In the genomic region with DNA sequence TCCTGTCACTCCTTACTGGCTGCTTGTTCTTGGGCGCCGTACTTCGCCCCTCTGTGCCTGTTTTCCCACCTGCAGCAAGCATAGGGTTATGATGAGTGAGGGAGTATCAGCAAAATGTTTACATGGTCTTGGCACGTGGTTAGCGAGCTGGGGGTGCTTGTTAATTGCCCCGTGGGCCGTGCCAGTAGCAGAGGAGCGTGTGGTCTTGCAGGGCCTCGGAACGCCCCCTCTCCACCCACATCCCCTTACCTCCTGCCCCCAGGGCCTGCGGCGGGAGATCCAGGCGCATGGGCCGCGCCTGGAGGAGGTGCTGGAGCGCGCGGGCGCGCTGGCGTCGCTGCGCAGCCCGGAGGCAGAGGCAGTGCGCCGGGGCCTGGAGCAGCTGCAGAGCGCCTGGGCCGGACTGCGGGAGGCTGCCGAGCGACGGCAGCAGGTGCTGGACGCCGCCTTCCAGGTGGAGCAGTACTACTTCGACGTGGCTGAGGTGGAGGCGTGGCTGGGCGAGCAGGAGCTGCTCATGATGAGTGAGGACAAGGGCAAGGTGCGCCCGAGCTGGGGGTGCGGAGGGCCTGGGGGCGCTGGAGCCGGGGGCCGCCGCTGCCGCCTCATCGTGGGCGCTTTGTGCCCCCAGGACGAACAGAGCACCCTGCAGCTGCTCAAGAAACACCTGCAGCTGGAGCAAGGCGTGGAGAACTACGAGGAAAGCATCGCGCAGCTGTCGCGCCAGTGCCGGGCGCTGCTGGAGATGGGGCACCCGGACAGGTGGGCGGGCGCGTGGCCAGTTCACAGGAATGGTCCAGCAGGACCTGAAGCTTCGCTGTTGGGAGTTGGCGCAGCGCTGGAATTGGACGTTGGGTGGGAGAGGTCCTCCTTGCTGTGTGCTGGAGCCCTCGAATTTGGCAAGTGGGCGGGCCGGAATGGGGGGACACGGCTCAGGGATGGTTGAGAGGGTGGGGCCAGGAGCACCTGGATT, we compare ENCODE assay signal across 1 cellular context.
TF ChIP-seq lines count a peak whose summit lies in the region.

No MANE protein-coding gene starts in this region.

TF ChIP-seq in H1, 55 proteins besides CTCF, POLR2A, EP300 and RAD21:
- TF ChIP-seq SIN3A (conservative IDR thresholded peaks at IDR 0.05 in 1 of 2, IDR thresholded peaks at IDR 0.05 in 1 of 2; ENCODE audit: low read depth in 1 of 2, low read length in 2 of 2) (no peak), KDM4A (IDR thresholded peaks at IDR 0.05; ENCODE audit: low read depth, low read length, severe bottlenecking) (no peak), KDM1A (IDR thresholded peaks at IDR 0.05; ENCODE audit: borderline replicate concordance, low read length) (no peak), CREB1 (IDR thresholded peaks at IDR 0.05) (no peak), SAP30 (IDR thresholded peaks at IDR 0.05; ENCODE audit: insufficient read depth, insufficient replicate concordance, low read length) (no peak), YY1 (IDR thresholded peaks at IDR 0.05; ENCODE audit: low read depth, low read length) (no peak), SP2 (IDR thresholded peaks at IDR 0.05; ENCODE audit: low read length) (no peak), BRCA1 (IDR thresholded peaks at IDR 0.05; ENCODE audit: low read depth, low read length) (no peak), POLR2AphosphoS5 (IDR thresholded peaks at IDR 0.05; ENCODE audit: low read depth, low read length) (no peak), RFX5 (IDR thresholded peaks at IDR 0.05; ENCODE audit: borderline replicate concordance, low read depth, low read length) (no peak), GABPA (IDR thresholded peaks at IDR 0.05; ENCODE audit: borderline replicate concordance, insufficient read depth, low read length) (0 out of 2 replicates have a peak, but pooled peaks have one; percentile 62), JUND (IDR thresholded peaks at IDR 0.05; ENCODE audit: low read length) (no peak), TEAD4 (IDR thresholded peaks at IDR 0.05; ENCODE audit: low read depth, low read length) (no peak), NRF1 (IDR thresholded peaks at IDR 0.05; ENCODE audit: low read depth, low read length) (peak; percentile 37), PHF8 (conservative IDR thresholded peaks at IDR 0.05; ENCODE audit: low read depth, low read length) (no peak), RNF2 (IDR thresholded peaks at IDR 0.05; ENCODE audit: borderline replicate concordance, low read depth, low read length, missing control alignments, poor library complexity, severe bottlenecking) (no peak), RXRA (IDR thresholded peaks at IDR 0.05; ENCODE audit: insufficient read depth, low read depth, low read length) (no peak), RBBP5 (IDR thresholded peaks at IDR 0.05; ENCODE audit: borderline replicate concordance, low read depth, low read length) (no peak), SIX5 (IDR thresholded peaks at IDR 0.05; ENCODE audit: low read depth, low read length) (no peak), SIRT6 (IDR thresholded peaks at IDR 0.05; ENCODE audit: low read length) (no peak), CHD2 (IDR thresholded peaks at IDR 0.05; ENCODE audit: low read length) (no peak), TAF1 (IDR thresholded peaks at IDR 0.05; ENCODE audit: low read depth, low read length) (peak; percentile 20; the same call in 1 of the 2 replicates), TCF12 (IDR thresholded peaks at IDR 0.05; ENCODE audit: low read depth, low read length) (0 out of 2 replicates have a peak, but pooled peaks have one; percentile 69), CEBPB (IDR thresholded peaks at IDR 0.05; ENCODE audit: low read depth, low read length) (no peak), EZH2 (IDR thresholded peaks at IDR 0.05; ENCODE audit: low read depth, low read length, severe bottlenecking) (peak; percentile 49), CBX5 (IDR thresholded peaks at IDR 0.05; ENCODE audit: low read depth, low read length) (no peak), ASH2L (IDR thresholded peaks at IDR 0.05; ENCODE audit: low read length) (peak; percentile 15), BCL11A (IDR thresholded peaks at IDR 0.05; ENCODE audit: low read depth in 2 of 2, low read length in 2 of 2) (no peak), SP4 (IDR thresholded peaks at IDR 0.05; ENCODE audit: low read length) (no peak), CHD7 (IDR thresholded peaks at IDR 0.05; ENCODE audit: insufficient replicate concordance, low read length) (no peak), ZNF274 (IDR thresholded peaks at IDR 0.05; ENCODE audit: borderline replicate concordance, extremely low read depth, low read length) (no peak), JUN (IDR thresholded peaks at IDR 0.05; ENCODE audit: low read depth, low read length) (no peak), E2F6 (IDR thresholded peaks at IDR 0.05) (peak; percentile 92), MAFK (IDR thresholded peaks at IDR 0.05; ENCODE audit: low read depth, low read length) (no peak), CBX8 (IDR thresholded peaks at IDR 0.05; ENCODE audit: borderline replicate concordance, low read depth, low read length) (no peak), USF2 (IDR thresholded peaks at IDR 0.05; ENCODE audit: low read length) (no peak), FOSL1 (IDR thresholded peaks at IDR 0.05; ENCODE audit: insufficient read depth, low read depth, low read length) (no peak), EGR1 (IDR thresholded peaks at IDR 0.05; ENCODE audit: borderline replicate concordance, low read depth, low read length) (no peak), CTBP2 (IDR thresholded peaks at IDR 0.05; ENCODE audit: borderline replicate concordance, insufficient read depth, insufficient read length, low read length) (no peak), CHD1 (IDR thresholded peaks at IDR 0.05; ENCODE audit: low read depth, low read length) (no peak), SRF (IDR thresholded peaks at IDR 0.05; ENCODE audit: low read depth, low read length) (no peak), SP1 (IDR thresholded peaks at IDR 0.05; ENCODE audit: low read depth, low read length) (no peak), POU5F1 (IDR thresholded peaks at IDR 0.05; ENCODE audit: low read depth, low read length) (no peak), GTF2F1 (IDR thresholded peaks at IDR 0.05; ENCODE audit: borderline replicate concordance, low read depth, low read length) (no peak), HDAC2 (IDR thresholded peaks at IDR 0.05; ENCODE audit: borderline replicate concordance in 1 of 2, low read depth in 2 of 2, low read length in 2 of 2) (peak in 1 of 2 experiments; percentile 62; a peak in 1 of 4 replicates), TAF7 (optimal IDR thresholded peaks at IDR 0.05; ENCODE audit: borderline replicate concordance, low read depth, low read length) (no peak), HDAC6 (IDR thresholded peaks at IDR 0.05; ENCODE audit: low read depth, low read length) (no peak), BACH1 (IDR thresholded peaks at IDR 0.05; ENCODE audit: low read length) (no peak), SUZ12 (IDR thresholded peaks at IDR 0.05; ENCODE audit: low read length) (peak; percentile 55; the same call in 1 of the 2 replicates), TBP (IDR thresholded peaks at IDR 0.05; ENCODE audit: low read depth, low read length) (peak; percentile 61; the same call in 1 of the 2 replicates), NANOG (IDR thresholded peaks at IDR 0.05; ENCODE audit: insufficient read depth, low read depth, low read length, poor library complexity, severe bottlenecking) (no peak), KDM5A (IDR thresholded peaks at IDR 0.05; ENCODE audit: low read length) (no peak)
- TF ChIP-seq, protein P1, sequence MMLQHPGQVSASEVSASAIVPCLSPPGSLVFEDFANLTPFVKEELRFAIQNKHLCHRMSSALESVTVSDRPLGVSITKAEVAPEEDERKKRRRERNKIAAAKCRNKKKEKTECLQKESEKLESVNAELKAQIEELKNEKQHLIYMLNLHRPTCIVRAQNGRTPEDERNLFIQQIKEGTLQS (IDR thresholded peaks at IDR 0.05; ENCODE audit: insufficient read depth, low read depth, low read length): no peak
- TF ChIP-seq, protein P2, sequence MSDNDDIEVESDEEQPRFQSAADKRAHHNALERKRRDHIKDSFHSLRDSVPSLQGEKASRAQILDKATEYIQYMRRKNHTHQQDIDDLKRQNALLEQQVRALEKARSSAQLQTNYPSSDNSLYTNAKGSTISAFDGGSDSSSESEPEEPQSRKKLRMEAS (IDR thresholded peaks at IDR 0.05): peak; percentile 92
- TF ChIP-seq, protein P3, sequence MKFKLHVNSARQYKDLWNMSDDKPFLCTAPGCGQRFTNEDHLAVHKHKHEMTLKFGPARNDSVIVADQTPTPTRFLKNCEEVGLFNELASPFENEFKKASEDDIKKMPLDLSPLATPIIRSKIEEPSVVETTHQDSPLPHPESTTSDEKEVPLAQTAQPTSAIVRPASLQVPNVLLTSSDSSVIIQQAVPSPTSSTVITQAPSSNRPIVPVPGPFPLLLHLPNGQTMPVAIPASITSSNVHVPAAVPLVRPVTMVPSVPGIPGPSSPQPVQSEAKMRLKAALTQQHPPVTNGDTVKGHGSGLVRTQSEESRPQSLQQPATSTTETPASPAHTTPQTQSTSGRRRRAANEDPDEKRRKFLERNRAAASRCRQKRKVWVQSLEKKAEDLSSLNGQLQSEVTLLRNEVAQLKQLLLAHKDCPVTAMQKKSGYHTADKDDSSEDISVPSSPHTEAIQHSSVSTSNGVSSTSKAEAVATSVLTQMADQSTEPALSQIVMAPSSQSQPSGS (IDR thresholded peaks at IDR 0.05; ENCODE audit: low read length): no peak
TF ChIP-seq in H1: peak in this region for 11.
